14 cellular contexts compared by ENCODE assay signal in the genomic region with DNA sequence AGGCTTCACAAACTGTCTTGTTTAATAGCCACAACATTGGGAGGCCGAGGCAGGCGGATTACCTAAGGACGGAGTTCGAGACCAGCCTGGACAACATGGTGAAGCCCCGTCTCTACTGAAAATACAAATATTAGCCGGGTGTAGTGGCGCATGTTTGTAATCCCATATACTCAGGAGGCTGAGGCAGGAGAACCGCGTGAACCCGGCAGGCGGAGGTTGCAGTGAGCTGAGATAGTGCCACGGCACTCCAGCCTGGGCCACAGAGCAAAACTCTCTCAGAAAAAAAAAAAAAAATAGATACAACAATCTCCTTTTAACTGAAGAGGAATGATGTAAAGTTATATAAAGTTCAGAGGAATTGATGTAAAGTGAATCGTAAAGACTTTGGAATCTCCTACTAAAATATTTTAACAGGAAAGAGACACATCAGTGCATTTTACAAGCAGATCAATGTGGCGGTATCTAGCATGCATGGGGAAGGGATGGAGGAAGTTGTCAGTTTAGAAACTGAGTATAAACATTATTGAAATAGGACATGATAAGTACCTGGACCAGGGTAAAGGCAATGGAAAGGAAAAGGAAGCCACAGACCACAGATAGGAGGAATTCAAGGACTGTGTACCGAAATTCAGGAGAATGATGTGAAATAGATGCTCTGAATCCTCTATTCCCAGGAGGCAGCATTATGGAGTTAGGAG. TPM values are rescaled to one million over a fixed set of nuclear protein-coding genes. Genes with fewer than 3 reads are reported as not detected.
A peak's percentile ranks its signal among the peaks of the same experiment; 100 is the strongest.
DNase-seq lines count a peak whose midpoint lies in the region; TF ChIP-seq lines count a peak whose summit lies in the region.
"Had no signal": no experiment of that assay in that cellular context is flagged by ENCODE, and none has a peak within 500 bp of the region (broad histone marks: within the 10 kb centered on the region; RNA-seq: fewer than 3 reads in every experiment).

No MANE protein-coding gene starts in this region.

- peak; percentile 33 for DNase-seq in activated CD4-positive, alpha-beta T cell treated with anti-CD3 and anti-CD28 coated beads for 48 hours
- no peak for DNase-seq in activated CD4-positive, alpha-beta T cell treated with anti-CD3 and anti-CD28 coated beads for 4 hours
- no peak for DNase-seq in SK-N-MC (ENCODE audit: low read depth, low spot score)
- DNase-seq in stimulated activated naive CD4-positive, alpha-beta T cell treated with Interleukin-2 at 50 U/mL for 16 hours (lab: John Stamatoyannopoulos, UW): peak; percentile 25
- DNase-seq in erythroblast (lab: John Stamatoyannopoulos, UW): no peak
- no peak for DNase-seq in PC-9
- DNase-seq in NCI-H345 treated with DMSO at 0.1 percent for 48 hours (lab: John Stamatoyannopoulos, UW; ENCODE audit: unreplicated experiment): no peak
- DNase-seq: ACHN; amniotic stem cell; effector CD8-positive, alpha-beta T cell; GDM1; HCEC 1CT; NCI-H1092 had no signal

- no peaks in the 10 kb centered on the region for H3F3A ChIP-seq in PC-9 (ENCODE audit: insufficient read depth, low read depth)

- H3K27ac ChIP-seq in SK-N-MC (peak overlapping the region; percentile 99), duodenal mucosa (ENCODE audit: low read depth, low read length) (no peak overlapping the region), PC-9 (no peak overlapping the region)

- no TSS peak for BruUV-seq in PC-9 (replicated peaks; lab: Mats Ljungman, UMichigan)

- no peaks in the 10 kb centered on the region for H3K79me2 ChIP-seq in PC-9 (ENCODE audit: low read depth)

- H3K4me2 ChIP-seq in PC-9: no peak overlapping the region

- H3K4me1 ChIP-seq in duodenal mucosa (ENCODE audit: control insufficient read depth in 1 of 2, insufficient read depth in 2 of 2, low read length in 2 of 2): peaks cover 0 to 6% of the 10 kb centered on the region in 2 donors
- H3K4me1 ChIP-seq in PC-9 (replicated peaks; ENCODE audit: insufficient read depth): peaks cover 11% of the 10 kb centered on the region

- no peak overlapping the region for H2AFZ ChIP-seq in PC-9

- H3K9me3 ChIP-seq in SK-N-MC (ENCODE audit: low read depth, low read length) (peaks cover 4% of the 10 kb centered on the region; the same call in 1 of the 2 replicates), duodenal mucosa (ENCODE audit: control insufficient read depth in 1 of 2, low read length in 2 of 2) (no peaks in the 10 kb centered on the region), PC-9 (ENCODE audit: insufficient read depth, low read depth) (no peaks in the 10 kb centered on the region)

- no peak overlapping the region for H3K9ac ChIP-seq in SK-N-MC (ENCODE audit: insufficient read length)
- peak overlapping the region in 1 of 2 donors; percentile 2 for H3K9ac ChIP-seq in duodenal mucosa (ENCODE audit: low read depth in 1 of 2, low read length in 2 of 2)

- no peaks in the 10 kb centered on the region for H4K20me1 ChIP-seq in PC-9 (ENCODE audit: insufficient read depth)

- H3K4me3 ChIP-seq in SK-N-MC: no peak overlapping the region
- H3K4me3 ChIP-seq in duodenal mucosa (ENCODE audit: low read depth in 1 of 2, low read length in 2 of 2): peak overlapping the region; percentile 7 to 40
- H3K4me3 ChIP-seq in PC-9: no peak overlapping the region

- H3K36me3 ChIP-seq in SK-N-MC (ENCODE audit: insufficient read depth, low read length): no peaks in the 10 kb centered on the region; the same call in 1 of the 2 replicates
- no peaks in the 10 kb centered on the region for H3K36me3 ChIP-seq in duodenal mucosa (ENCODE audit: control insufficient read depth in 1 of 2, insufficient read depth in 2 of 2, low read length in 2 of 2)
- H3K36me3 ChIP-seq in PC-9 (ENCODE audit: low read depth): no peaks in the 10 kb centered on the region

- H3K9me2 ChIP-seq in PC-9 (ENCODE audit: insufficient read depth): no peaks in the 10 kb centered on the region

- intact Hi-C loops in PC-9 (cut with micrococcal nuclease; ENCODE audit: unreplicated experiment): loop anchor here (5.0 to 10.0 kb wide), 3 partner anchors 233 to 1276 kb away; a partner anchor contains a TSS

- H3K27me3 ChIP-seq in duodenal mucosa (ENCODE audit: control insufficient read depth in 1 of 2, insufficient read depth in 2 of 2, low read length in 2 of 2) (no peaks in the 10 kb centered on the region), PC-9 (ENCODE audit: insufficient read depth, low read depth) (no peaks in the 10 kb centered on the region)

- POLR2A ChIA-PET in PC-9 (lab: Charles Lee; ENCODE audit: unreplicated experiment): interaction anchor here (0.6 kb wide), 2 partner anchors 25 to 161 kb away, joined by 3 to 5 read pairs; no protein-coding TSS in a partner anchor

- CTCF ChIA-PET in PC-9 (lab: Charles Lee): no interaction called here

- TF ChIP-seq POLR2A in erythroblast (IDR thresholded peaks at IDR 0.05; ENCODE audit: low read length): no peak

- TF ChIP-seq CTCF in PC-9 (conservative IDR thresholded peaks at IDR 0.05): no peak

RNA-seq across cellular contexts. Expression of a gene that starts 41.5 kb away (rescaled TPM):
- total RNA-seq in PC-9 (2021): 0.58 and 0.79 TPM in 2 replicates

Comparison
In these comparisons a context has a peak if more than half of its experiments do, and no peak if none do; other contexts are left out.
1. DNase-seq: peak in activated CD4-positive, alpha-beta T cell treated with anti-CD3 and anti-CD28 coated beads for 48 hours (single experiment) and stimulated activated naive CD4-positive, alpha-beta T cell treated with Interleukin-2 at 50 U/mL for 16 hours (single experiment); none in activated CD4-positive, alpha-beta T cell treated with anti-CD3 and anti-CD28 coated beads for 4 hours (0 of 2), SK-N-MC (single experiment), erythroblast (0 of 2), PC-9 (0 of 2) and NCI-H345 treated with DMSO at 0.1 percent for 48 hours (single experiment).
2. H3K4me3 ChIP-seq: peak in duodenal mucosa (2 of 2); none in SK-N-MC (single experiment) and PC-9 (single experiment).